ENCODE assay signal across 8 cellular contexts in the genomic region with DNA sequence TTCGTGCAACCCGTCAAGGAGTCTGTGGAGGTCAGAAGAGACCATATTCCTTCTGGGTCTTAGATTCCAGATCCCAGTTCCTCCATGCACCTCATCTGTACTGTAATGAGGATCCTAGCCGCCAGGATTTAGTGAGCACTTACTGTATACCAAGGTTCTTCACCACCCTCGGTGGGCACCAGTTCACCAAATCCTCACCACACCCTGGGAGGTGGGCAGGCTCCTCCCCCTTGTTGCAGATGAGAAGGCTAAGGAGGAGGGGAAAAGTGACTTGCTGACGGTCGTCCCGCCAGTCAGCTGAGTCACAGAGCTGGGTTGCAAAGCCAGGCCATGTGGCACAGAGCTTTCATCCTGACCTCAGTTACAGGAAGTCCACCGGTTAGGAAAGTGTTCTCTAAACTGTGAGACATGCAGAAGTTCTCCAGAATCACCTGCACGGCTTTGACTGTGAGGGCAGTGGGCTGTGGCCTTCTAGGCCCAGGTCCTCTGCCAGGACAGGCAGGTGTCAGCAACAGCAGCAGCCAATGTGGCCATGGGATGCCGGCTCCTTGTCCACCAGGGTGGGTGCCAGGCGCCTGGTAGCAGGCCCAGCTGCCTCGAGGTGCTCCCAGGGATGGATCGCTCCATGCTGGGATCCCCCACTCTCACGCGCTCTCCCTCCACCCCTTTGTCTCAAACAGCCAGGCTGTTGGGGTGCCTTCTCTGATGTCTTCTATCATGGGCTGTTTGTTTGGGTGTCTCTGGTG.
DNase-seq lines count a peak whose midpoint lies in the region; ATAC-seq and TF ChIP-seq lines count a peak whose summit lies in the region.

No MANE protein-coding gene starts in this region.

- no peaks in the 10 kb centered on the region for H3K36me3 ChIP-seq in brain microvascular endothelial cell (replicated peaks)
- no peaks in the 10 kb centered on the region for H3K36me3 ChIP-seq in psoas muscle (ENCODE audit: insufficient read depth in 1 of 2, low read depth in 1 of 2)

- peak; percentile 61 to 73 (median 67) for ATAC-seq in psoas muscle
- ATAC-seq in GM18861 (IDR thresholded peaks at IDR 0.05; ENCODE audit: unreplicated experiment), result no peak
- no peak for ATAC-seq in GM19463 (IDR thresholded peaks at IDR 0.05; ENCODE audit: unreplicated experiment)
- no peak for ATAC-seq in HG02642 (IDR thresholded peaks at IDR 0.05; ENCODE audit: poor library complexity, unreplicated experiment)
- no peak for ATAC-seq in GM18505 (IDR thresholded peaks at IDR 0.05; ENCODE audit: unreplicated experiment)

- H3K4me1 ChIP-seq in psoas muscle, result peaks cover 25% of the 10 kb centered on the region

- peak overlapping the region; percentile 11 for H3K27ac ChIP-seq in brain microvascular endothelial cell
- H3K27ac ChIP-seq in psoas muscle, result peak overlapping the region; percentile 40

- DNase-seq in CD1c-positive myeloid dendritic cell (ENCODE audit: extremely low spot score) (peak; percentile 58), MV-4-11 (lab: John Stamatoyannopoulos, UW) (peak; percentile 85), brain microvascular endothelial cell (peak; percentile 68), psoas muscle (peak; percentile 70 to 80)

- no peak for TF ChIP-seq CTCF in brain microvascular endothelial cell (IDR thresholded peaks at IDR 0.05; ENCODE audit: low read depth, low read length, missing control alignments)
- TF ChIP-seq CTCF in psoas muscle (IDR thresholded peaks at IDR 0.05), result no peak

- no peaks in the 10 kb centered on the region for H3K27me3 ChIP-seq in brain microvascular endothelial cell (replicated peaks)
- no peaks in the 10 kb centered on the region for H3K27me3 ChIP-seq in psoas muscle (ENCODE audit: insufficient read depth in 3 of 3, low read length in 2 of 3)

- no peak for TF ChIP-seq POLR2A in GM18505 (IDR thresholded peaks at IDR 0.05; ENCODE audit: borderline replicate concordance, extremely low read depth, insufficient read depth, insufficient read length)

- no peaks in the 10 kb centered on the region for H3K9me3 ChIP-seq in psoas muscle

- in situ Hi-C loops in brain microvascular endothelial cell (cut with HindIII; ENCODE audit: low pct_ligation_motif_present, low sequenced_read_pairs), result no loop called here

- WGBS in psoas muscle, 3 donors, result 74 to 81% (median 75%) methylated on average over 15 of the region's 15 CpGs

- H3K4me3 ChIP-seq in brain microvascular endothelial cell (ENCODE audit: low read depth, low read length) (no peak overlapping the region), psoas muscle (no peak overlapping the region)

- intact Hi-C loops in psoas muscle (cut with DNase I), result no loop called here

Comparison
In these comparisons a context has a peak if more than half of its experiments do, and no peak if none do; other contexts are left out.
1. ATAC-seq: peak in psoas muscle (4 of 4); none in GM18861 (single experiment), GM19463 (single experiment), HG02642 (single experiment) and GM18505 (single experiment).
2. Peak in every context shown above with its lines, with median percentiles within 50 percentile points of each other: DNase-seq.